ENCODE assay signal across 16 cellular contexts in genomic region chr1:29531596-29531995, GRCh38.
DNase-seq lines count a peak whose midpoint lies in the region; ATAC-seq, FAIRE-seq and TF ChIP-seq lines count a peak whose summit lies in the region.
"Had no signal": no experiment of that assay in that cellular context is flagged by ENCODE, and none has a peak within 500 bp of the region (broad histone marks: within the 10 kb centered on the region; RNA-seq: fewer than 3 reads in every experiment).

No MANE protein-coding gene starts in this region.

- no peak overlapping the region for H3K23ac ChIP-seq in H9 (ENCODE audit: insufficient read length, low read depth, low read length)

- no peak overlapping the region for H3K4me3 ChIP-seq in Peyer's patch
- H3K4me3 ChIP-seq: A549, GM23248 had no signal

- H4K8ac ChIP-seq in H9 (replicated peaks; ENCODE audit: insufficient read length, low read depth, low read length): no peak overlapping the region

- no peak overlapping the region for H3K56ac ChIP-seq in H9 (ENCODE audit: insufficient read length, low read depth, low read length)

- TF ChIP-seq CTCF in H9 (conservative IDR thresholded peaks at IDR 0.05) (no peak), Peyer's patch (IDR thresholded peaks at IDR 0.05) (no peak), osteocyte (IDR thresholded peaks at IDR 0.05) (no peak)

- H3K4ac ChIP-seq in H9 (ENCODE audit: low read depth, low read length): no peak overlapping the region

- no peaks in the 10 kb centered on the region for H4K20me1 ChIP-seq in H9 (ENCODE audit: control insufficient read depth, insufficient read depth, insufficient read length)

- no peak overlapping the region for H3K9ac ChIP-seq in H9 (ENCODE audit: extremely low read depth, insufficient read length, low read length)
- H3K9ac ChIP-seq: GM23248 had no signal

- H3T11ph ChIP-seq in H9 (ENCODE audit: low read length): no peak overlapping the region

- H3K36me3 Mint-ChIP-seq in H9 (ENCODE audit: insufficient read depth in 1 of 3, low read depth in 3 of 3): peaks cover 2 to 16% (median 2%) of the 10 kb centered on the region in 3 experiments; a peak in 4 of 7 replicates
- no peaks in the 10 kb centered on the region for H3K36me3 Mint-ChIP-seq in osteocyte (ENCODE audit: unreplicated experiment)
- H3K36me3 Mint-ChIP-seq: CD14-positive monocyte; CD8-positive, alpha-beta T cell had no signal

- no peaks in the 10 kb centered on the region for H3K79me2 ChIP-seq in H9 (ENCODE audit: insufficient read depth, low read length)

- no peak overlapping the region for H3K18ac ChIP-seq in H9 (ENCODE audit: insufficient read length, low read depth, low read length)

- H3K27ac Mint-ChIP-seq in H9 (no peak overlapping the region), osteocyte (ENCODE audit: unreplicated experiment) (no peak overlapping the region)
- H3K27ac Mint-ChIP-seq: CD14-positive monocyte; CD8-positive, alpha-beta T cell had no signal

- H3K14ac ChIP-seq in H9 (ENCODE audit: insufficient read depth, low read length): no peak overlapping the region

- H3K36me3 ChIP-seq in Peyer's patch: no peaks in the 10 kb centered on the region

- H3K27me3 Mint-ChIP-seq in H9 (ENCODE audit: low read depth) (no peaks in the 10 kb centered on the region; the same call in none of the 2 replicates), osteocyte (ENCODE audit: unreplicated experiment) (no peaks in the 10 kb centered on the region)

- no peak overlapping the region for H2BK120ac ChIP-seq in H9 (ENCODE audit: low read depth, low read length, poor library complexity, severe bottlenecking)

- H3K23me2 ChIP-seq in H9 (ENCODE audit: insufficient read length, low read depth, low read length, poor library complexity, severe bottlenecking): no peaks in the 10 kb centered on the region

- H3K79me1 ChIP-seq in H9 (ENCODE audit: insufficient read depth, low read depth, low read length, poor library complexity, severe bottlenecking): no peaks in the 10 kb centered on the region

- H3K27me3 ChIP-seq in H9 (ENCODE audit: insufficient read depth, low read length) (no peaks in the 10 kb centered on the region), Peyer's patch (no peaks in the 10 kb centered on the region)

- no peak for FAIRE-seq in HTR-8/SVneo (lab: Jason Lieb, UNC)
- FAIRE-seq: A549, GM19239, H54 had no signal

- no peak overlapping the region for H4K5ac ChIP-seq in H9 (ENCODE audit: insufficient read length, low read depth, low read length)

- H3K9me3 Mint-ChIP-seq in H9 (peaks cover 24 to 30% of the 10 kb centered on the region in 2 experiments), osteocyte (ENCODE audit: unreplicated experiment) (peaks cover 15% of the 10 kb centered on the region)

- no peak overlapping the region for H2AFZ ChIP-seq in H9 (ENCODE audit: low read length)
- H2AFZ ChIP-seq: GM23248 had no signal

- H4K91ac ChIP-seq in H9 (ENCODE audit: insufficient read length, low read depth, low read length): no peak overlapping the region

- H2BK15ac ChIP-seq in H9 (ENCODE audit: low read depth, low read length): no peak overlapping the region

- H3K4me1 ChIP-seq in H9 (ENCODE audit: insufficient read depth, low read length): no peaks in the 10 kb centered on the region
- no peaks in the 10 kb centered on the region for H3K4me1 ChIP-seq in Peyer's patch
- H3K4me1 ChIP-seq: A549, Caco-2 had no signal

- no peaks in the 10 kb centered on the region for H3K9me3 ChIP-seq in H9 (ENCODE audit: control insufficient read depth, low read depth, low read length)
- H3K9me3 ChIP-seq in Peyer's patch: no peaks in the 10 kb centered on the region
- H3K9me3 ChIP-seq: A549, Caco-2 had no signal

- DNase-seq in H9: peak; percentile 11
- peak in 2 of 3 donors; percentile 8 for DNase-seq in Peyer's patch
- peak; percentile 37 for DNase-seq in islet precursor cell
- peak; percentile 34 for DNase-seq in osteocyte (ENCODE audit: extremely low spot score, unreplicated experiment)
- no peak for DNase-seq in HTR-8/SVneo (ENCODE audit: insufficient read length, low spot score)
- no peak for DNase-seq in NCI-H82 (lab: John Stamatoyannopoulos, UW)
- DNase-seq in DMS79 (lab: John Stamatoyannopoulos, UW): no peak
- DNase-seq: Caco-2, GF-D8, GM23248 had no signal

- no peak overlapping the region for H3K4me3 Mint-ChIP-seq in H9
- no peak overlapping the region for H3K4me3 Mint-ChIP-seq in osteocyte (ENCODE audit: unreplicated experiment)
- H3K4me3 Mint-ChIP-seq: CD14-positive monocyte; CD8-positive, alpha-beta T cell had no signal

- H2AK5ac ChIP-seq in H9 (ENCODE audit: insufficient read length, low read length): no peak overlapping the region

- H3K27ac ChIP-seq in H9 (ENCODE audit: insufficient read length, low read depth, low read length) (no peak overlapping the region), Peyer's patch (no peak overlapping the region)
- H3K27ac ChIP-seq: A549, GM23248 had no signal

- no peak overlapping the region for H2BK5ac ChIP-seq in H9 (ENCODE audit: insufficient read length, low read length)

- no peak overlapping the region for H2BK12ac ChIP-seq in H9 (ENCODE audit: insufficient read length, low read depth, low read length)

- no peak overlapping the region for H2BK20ac ChIP-seq in H9 (ENCODE audit: low read depth, low read length, poor library complexity, severe bottlenecking)

- no peak overlapping the region for H3K4me2 ChIP-seq in H9 (ENCODE audit: insufficient read depth, insufficient read length, low read length)
- H3K4me2 ChIP-seq: A549 had no signal

- TF ChIP-seq POLR2A in Peyer's patch (IDR thresholded peaks at IDR 0.05): no peak

- ATAC-seq in HG03520 (IDR thresholded peaks at IDR 0.05; ENCODE audit: unreplicated experiment): no peak
- ATAC-seq: A549; CD8-positive, alpha-beta T cell had no signal

- no CpG with 5 or more reads among the region's 2 CpGs for WGBS in H9 (ENCODE audit: extremely low coverage, insufficient read length, low lambda C conversion rate)

- H3K4me1 Mint-ChIP-seq in H9 (peaks cover 8 to 9% of the 10 kb centered on the region in 2 experiments), osteocyte (ENCODE audit: unreplicated experiment) (no peaks in the 10 kb centered on the region)
- H3K4me1 Mint-ChIP-seq: CD14-positive monocyte had no signal

Comparison
In these comparisons a context has a peak if more than half of its experiments do, and no peak if none do; other contexts are left out.
1. DNase-seq: peak in H9 (single experiment), Peyer's patch (2 of 3), islet precursor cell (single experiment) and osteocyte (single experiment); none in HTR-8/SVneo (single experiment), NCI-H82 (single experiment) and DMS79 (single experiment).